12 cellular contexts compared by ENCODE assay signal in the genomic region with DNA sequence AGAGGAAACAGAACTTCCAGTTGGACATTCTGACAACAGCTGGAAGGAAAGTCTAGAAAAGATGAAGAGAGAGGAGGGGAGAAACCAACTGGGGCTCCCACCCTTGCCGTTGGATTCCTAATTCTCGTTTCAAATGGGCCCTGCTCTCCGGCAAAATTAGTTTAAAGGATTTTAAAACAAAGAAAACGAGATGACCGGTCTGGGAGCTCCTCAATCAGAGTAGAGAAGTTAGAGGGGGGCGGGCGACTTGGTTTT. TPM values are rescaled to one million over a fixed set of nuclear protein-coding genes. Genes with fewer than 3 reads are reported as not detected.
DNase-seq lines count a peak whose midpoint lies in the region; ATAC-seq, FAIRE-seq and TF ChIP-seq lines count a peak whose summit lies in the region.
"Had no signal": no experiment of that assay in that cellular context is flagged by ENCODE, and none has a peak within 500 bp of the region (broad histone marks: within the 10 kb centered on the region; RNA-seq: fewer than 3 reads in every experiment).

No MANE protein-coding gene starts in this region.

- H3K9me3 ChIP-seq in CD4-positive, alpha-beta memory T cell (ENCODE audit: control insufficient read depth in 1 of 2, low read length in 2 of 2): no peaks in the 10 kb centered on the region
- H3K9me3 ChIP-seq in HAP-1 (no peaks in the 10 kb centered on the region), neuron (ENCODE audit: low read length) (no peaks in the 10 kb centered on the region)
- H3K9me3 ChIP-seq: spleen had no signal

- no peak for FAIRE-seq in H54 (lab: Jason Lieb, UNC)
- FAIRE-seq: H1, K562 had no signal

- H3K27me3 Mint-ChIP-seq in CD4-positive, alpha-beta memory T cell: peaks cover 49 to 54% of the 10 kb centered on the region in 2 donors
- peaks cover 75% of the 10 kb centered on the region for H3K27me3 Mint-ChIP-seq in central memory CD8-positive, alpha-beta T cell

- no peak for TF ChIP-seq POLR2A in H54 (IDR thresholded peaks at IDR 0.05; ENCODE audit: low read depth, low read length)

- no peak overlapping the region for H3K27ac ChIP-seq in CD4-positive, alpha-beta memory T cell (ENCODE audit: low read depth, low read length)
- H3K27ac ChIP-seq: spleen had no signal

- intact Hi-C loops in CD4-positive, alpha-beta memory T cell (cut with micrococcal nuclease): no loop called here

- H3K4me1 ChIP-seq in CD4-positive, alpha-beta memory T cell (ENCODE audit: insufficient read depth, low read length): peaks cover 17% of the 10 kb centered on the region
- H3K4me1 ChIP-seq in HAP-1 (peaks cover 4% of the 10 kb centered on the region), neuron (ENCODE audit: insufficient read depth, low read length) (peaks cover 52% of the 10 kb centered on the region)

- H3K36me3 Mint-ChIP-seq in CD4-positive, alpha-beta memory T cell: no peaks in the 10 kb centered on the region
- H3K36me3 Mint-ChIP-seq in central memory CD8-positive, alpha-beta T cell (ENCODE audit: insufficient read depth): peaks cover 9% of the 10 kb centered on the region

- ATAC-seq in central memory CD8-positive, alpha-beta T cell (replicated peaks; ENCODE audit: extremely low read depth, poor library complexity, severe bottlenecking): no peak
- ATAC-seq in GM19452 (IDR thresholded peaks at IDR 0.05; ENCODE audit: unreplicated experiment): no peak

- H3K27ac Mint-ChIP-seq in CD4-positive, alpha-beta memory T cell: no peak overlapping the region
- no peak overlapping the region for H3K27ac Mint-ChIP-seq in central memory CD8-positive, alpha-beta T cell (ENCODE audit: low read depth)

- DNase-seq in CD4-positive, alpha-beta memory T cell: no peak
- DNase-seq in HAP-1 (ENCODE audit: low spot score in 2 of 2) (no peak), H54 (ENCODE audit: insufficient read length, low spot score) (no peak), SKM-1 (lab: John Stamatoyannopoulos, UW; ENCODE audit: unreplicated experiment) (no peak)
- no peak for DNase-seq in central memory CD8-positive, alpha-beta T cell (ENCODE audit: low spot score in 2 of 2)
- DNase-seq: effector CD8-positive, alpha-beta T cell; NCI-H2029 had no signal

- H3K4me1 Mint-ChIP-seq in CD4-positive, alpha-beta memory T cell: peaks cover 3 to 31% (median 16%) of the 10 kb centered on the region in 4 donors
- peaks cover 28% of the 10 kb centered on the region for H3K4me1 Mint-ChIP-seq in central memory CD8-positive, alpha-beta T cell

- H3K27me3 ChIP-seq in CD4-positive, alpha-beta memory T cell (ENCODE audit: insufficient read depth, low read length): peaks cover 42% of the 10 kb centered on the region
- H3K27me3 ChIP-seq in HAP-1 (ENCODE audit: low read depth): peaks cover 42% of the 10 kb centered on the region
- peaks cover 51% of the 10 kb centered on the region for H3K27me3 ChIP-seq in neuron (ENCODE audit: insufficient read depth, low read length)

- in situ Hi-C loops in HAP-1 (cut with MboI; ENCODE audit: low sequenced_read_pairs): no loop called here

- POLR2A ChIA-PET in CD4-positive, alpha-beta memory T cell (lab: Charles Lee; ENCODE audit: partially characterized antibody): no interaction called here

- CTCF ChIA-PET in CD4-positive, alpha-beta memory T cell (lab: Charles Lee; ENCODE audit: partially characterized antibody): no interaction called here

- H2AFZ ChIP-seq in neuron (ENCODE audit: low read depth, low read length): peak overlapping the region; percentile 93

- H3K4me3 Mint-ChIP-seq in CD4-positive, alpha-beta memory T cell: peak overlapping the region in 7 of 8 donors; percentile 36 to 81 (median 61)
- H3K4me3 Mint-ChIP-seq in central memory CD8-positive, alpha-beta T cell: peak overlapping the region; percentile 74

- no peaks in the 10 kb centered on the region for H3K9me3 Mint-ChIP-seq in CD4-positive, alpha-beta memory T cell
- H3K9me3 Mint-ChIP-seq in central memory CD8-positive, alpha-beta T cell: no peaks in the 10 kb centered on the region

- no peak overlapping the region for H3K4me3 ChIP-seq in CD4-positive, alpha-beta memory T cell (ENCODE audit: low read length in 2 of 2)
- H3K4me3 ChIP-seq in HAP-1 (peak overlapping the region; percentile 70), neuron (ENCODE audit: low read length) (peak overlapping the region; percentile 62)
- H3K4me3 ChIP-seq: K562 had no signal

- no peaks in the 10 kb centered on the region for H3K36me3 ChIP-seq in CD4-positive, alpha-beta memory T cell (ENCODE audit: insufficient read depth, low read length)
- H3K36me3 ChIP-seq in HAP-1 (replicated peaks): no peaks in the 10 kb centered on the region; the same call in 1 of the 2 replicates
- no peaks in the 10 kb centered on the region for H3K36me3 ChIP-seq in neuron (ENCODE audit: insufficient read depth, low read length)
- H3K36me3 ChIP-seq: spleen had no signal

RNA-seq across cellular contexts. Expression of gene EN2, which starts 1.5 kb away (rescaled TPM):
- total RNA-seq in CD4-positive, alpha-beta memory T cell: not detected
- not detected for polyA plus RNA-seq in CD4-positive, alpha-beta memory T cell
- total RNA-seq: H1, spleen had no signal
- polyA plus RNA-seq: H1 had no signal

Comparison
In these comparisons a context has a peak if more than half of its experiments do, and no peak if none do; other contexts are left out.
1. H3K4me3 ChIP-seq: peak in HAP-1 (single experiment) and neuron (single experiment); none in CD4-positive, alpha-beta memory T cell (0 of 2).